In genomic region chr2:196295005-196295404, GRCh38 we compare ENCODE assay signal across 1 cellular context.
A peak's percentile ranks its signal among the peaks of the same experiment; 100 is the strongest.
TF ChIP-seq lines count a peak whose summit lies in the region.

No MANE protein-coding gene starts in this region.

TF ChIP-seq in GM12878, 131 proteins besides CTCF, POLR2A, EP300 and RAD21 (continued from another document):
- TF ChIP-seq ZNF687 (IDR thresholded peaks at IDR 0.05) (peak; percentile 50; the same call in 1 of the 2 replicates), SMC3 (IDR thresholded peaks at IDR 0.05; ENCODE audit: borderline replicate concordance, low read length) (no peak), CEBPB (IDR thresholded peaks at IDR 0.05; ENCODE audit: borderline replicate concordance in 1 of 2, low read depth in 2 of 2, low read length in 2 of 2) (no peak), WRNIP1 (IDR thresholded peaks at IDR 0.05; ENCODE audit: borderline replicate concordance, low read depth, low read length) (no peak), SMARCA5 (IDR thresholded peaks at IDR 0.05) (no peak)
